Comparison of ENCODE assay signal across 11 cellular contexts in the genomic region with DNA sequence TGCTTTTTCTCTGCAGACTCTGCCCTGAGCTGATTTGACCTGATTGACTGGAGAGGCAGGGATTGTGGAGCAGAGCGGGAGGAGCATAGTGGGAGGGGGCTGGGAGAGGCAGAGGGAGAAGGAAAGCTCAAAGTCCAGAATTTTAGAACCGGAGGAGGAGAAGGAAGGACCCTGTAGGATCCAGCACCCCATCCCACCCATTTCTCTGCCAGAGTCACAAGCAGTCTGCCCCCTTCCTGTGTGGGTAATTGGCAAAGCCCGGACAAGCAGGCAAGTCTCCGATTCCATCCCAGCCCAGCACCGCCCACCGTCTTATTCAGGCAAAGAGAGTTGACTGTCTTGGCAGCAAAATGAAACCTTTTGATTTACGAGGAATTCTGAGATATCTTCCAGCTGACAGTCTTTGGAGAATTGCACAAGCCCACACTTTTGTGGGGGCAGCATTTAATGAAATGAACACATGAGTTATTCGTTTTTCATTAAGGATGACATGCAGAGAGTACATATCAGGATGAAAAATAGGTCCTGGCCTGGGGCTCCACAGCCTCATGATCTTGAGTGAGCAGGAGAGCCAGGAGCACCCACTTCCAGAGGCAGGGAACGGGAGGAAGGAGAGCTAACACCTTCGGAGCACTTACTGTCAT.
DNase-seq lines count a peak whose midpoint lies in the region; ATAC-seq and TF ChIP-seq lines count a peak whose summit lies in the region.
"Had no signal": no experiment of that assay in that cellular context is flagged by ENCODE, and none has a peak within 500 bp of the region (broad histone marks: within the 10 kb centered on the region; RNA-seq: fewer than 3 reads in every experiment).

No MANE protein-coding gene starts in this region.

- DNase-seq in AG04449 (ENCODE audit: low read depth, low spot score) = peak; percentile 75
- peak; percentile 91 for DNase-seq in RPMI7951 (ENCODE audit: low read depth)
- DNase-seq in fibroblast of peridontal ligament (ENCODE audit: extremely low read depth) = peak; percentile 95
- peak; percentile 63 for DNase-seq in omental fat pad (ENCODE audit: low spot score)
- DNase-seq in NCI-H2107 (lab: John Stamatoyannopoulos, UW) = no peak
- DNase-seq in NCI-H1417 treated with DMSO at 0.1 percent for 48 hours (lab: John Stamatoyannopoulos, UW) = no peak
- no peak for DNase-seq in activated gamma-delta T cell (lab: John Stamatoyannopoulos, UW)
- DNase-seq: activated naive CD8-positive, alpha-beta T cell treated with anti-CD3 and anti-CD28 coated beads for 36 hours; CD4-positive, CD25-positive, alpha-beta regulatory T cell had no signal

- H3K4me3 ChIP-seq in AG04449 (ENCODE audit: low read depth, low read length) = peak overlapping the region; percentile 4; the same call in 1 of the 2 replicates

- no peak for TF ChIP-seq CTCF in AG04449 (IDR thresholded peaks at IDR 0.05; ENCODE audit: insufficient read depth, low read length, missing control alignments)
- TF ChIP-seq CTCF in omental fat pad (IDR thresholded peaks at IDR 0.05) = no peak

- POLR2A ChIA-PET in AG04449 (lab: Yijun Ruan, JAX) = interaction anchor here (0.9 to 1.6 kb wide), 8 partner anchors 9 to 60 kb away, joined by 3 to 18 read pairs (median 6); no protein-coding TSS in a partner anchor

- CTCF ChIA-PET in AG04449 (lab: Yijun Ruan, JAX) = interaction anchor here (0.8 to 1.7 kb wide), 8 partner anchors 9 to 162 kb away, joined by 3 to 4 read pairs (median 3); no protein-coding TSS in a partner anchor

- peak; percentile 80 for ATAC-seq in omental fat pad (ENCODE audit: low FRiP score)
- no peak for ATAC-seq in GM18873 (IDR thresholded peaks at IDR 0.05; ENCODE audit: low FRiP score, unreplicated experiment)
- ATAC-seq: left lobe of liver had no signal

Comparison
In these comparisons a context has a peak if more than half of its experiments do, and no peak if none do; other contexts are left out.
1. DNase-seq: peak in AG04449 (single experiment), RPMI7951 (single experiment), fibroblast of peridontal ligament (single experiment) and omental fat pad (single experiment); none in NCI-H2107 (single experiment), NCI-H1417 treated with DMSO at 0.1 percent for 48 hours (single experiment) and activated gamma-delta T cell (single experiment).